9 cellular contexts compared by ENCODE assay signal in the genomic region with DNA sequence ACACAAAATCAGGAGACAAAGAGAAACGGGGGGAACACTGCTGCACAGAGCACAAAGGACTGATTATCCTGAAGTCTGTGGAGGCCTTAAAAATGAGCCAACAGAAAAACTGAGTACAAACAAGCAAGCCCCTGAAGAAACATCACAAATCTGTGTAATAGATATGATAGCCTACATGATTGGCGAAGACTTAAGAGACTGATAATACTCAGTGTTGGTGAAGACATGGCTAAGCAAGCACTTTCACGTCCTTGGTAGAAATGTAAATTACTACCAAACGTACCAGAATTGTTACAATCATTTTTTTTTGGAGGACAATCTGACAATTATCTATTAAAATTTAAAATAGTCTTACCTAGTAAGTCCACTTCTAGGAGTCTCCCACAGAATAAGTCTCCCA.
"Had no signal": no experiment of that assay in that cellular context is flagged by ENCODE, and none has a peak within 500 bp of the region (broad histone marks: within the 10 kb centered on the region; RNA-seq: fewer than 3 reads in every experiment).

No MANE protein-coding gene starts in this region.

- H3K27ac ChIP-seq: HL-60 had no signal

- ATAC-seq: GM23338 had no signal

- H3K4me2 ChIP-seq: GM23338 had no signal

- DNase-seq: H9, HCEC 1CT, HFFc6, IMR-90, KBM-7 had no signal

- H3K4me3 ChIP-seq: GM23338 had no signal

- H2AFZ ChIP-seq: GM23338 had no signal

- FAIRE-seq: H1, H54 had no signal
